1 cellular context compared by ENCODE assay signal in genomic region chr4:2761035-2761923, GRCh38.
TF ChIP-seq lines count a peak whose summit lies in the region.

No MANE protein-coding gene starts in this region.

TF ChIP-seq in HepG2, 621 proteins besides CTCF, POLR2A, EP300 and RAD21 (continued from another document and continues in another):
- TF ChIP-seq, protein P1, sequence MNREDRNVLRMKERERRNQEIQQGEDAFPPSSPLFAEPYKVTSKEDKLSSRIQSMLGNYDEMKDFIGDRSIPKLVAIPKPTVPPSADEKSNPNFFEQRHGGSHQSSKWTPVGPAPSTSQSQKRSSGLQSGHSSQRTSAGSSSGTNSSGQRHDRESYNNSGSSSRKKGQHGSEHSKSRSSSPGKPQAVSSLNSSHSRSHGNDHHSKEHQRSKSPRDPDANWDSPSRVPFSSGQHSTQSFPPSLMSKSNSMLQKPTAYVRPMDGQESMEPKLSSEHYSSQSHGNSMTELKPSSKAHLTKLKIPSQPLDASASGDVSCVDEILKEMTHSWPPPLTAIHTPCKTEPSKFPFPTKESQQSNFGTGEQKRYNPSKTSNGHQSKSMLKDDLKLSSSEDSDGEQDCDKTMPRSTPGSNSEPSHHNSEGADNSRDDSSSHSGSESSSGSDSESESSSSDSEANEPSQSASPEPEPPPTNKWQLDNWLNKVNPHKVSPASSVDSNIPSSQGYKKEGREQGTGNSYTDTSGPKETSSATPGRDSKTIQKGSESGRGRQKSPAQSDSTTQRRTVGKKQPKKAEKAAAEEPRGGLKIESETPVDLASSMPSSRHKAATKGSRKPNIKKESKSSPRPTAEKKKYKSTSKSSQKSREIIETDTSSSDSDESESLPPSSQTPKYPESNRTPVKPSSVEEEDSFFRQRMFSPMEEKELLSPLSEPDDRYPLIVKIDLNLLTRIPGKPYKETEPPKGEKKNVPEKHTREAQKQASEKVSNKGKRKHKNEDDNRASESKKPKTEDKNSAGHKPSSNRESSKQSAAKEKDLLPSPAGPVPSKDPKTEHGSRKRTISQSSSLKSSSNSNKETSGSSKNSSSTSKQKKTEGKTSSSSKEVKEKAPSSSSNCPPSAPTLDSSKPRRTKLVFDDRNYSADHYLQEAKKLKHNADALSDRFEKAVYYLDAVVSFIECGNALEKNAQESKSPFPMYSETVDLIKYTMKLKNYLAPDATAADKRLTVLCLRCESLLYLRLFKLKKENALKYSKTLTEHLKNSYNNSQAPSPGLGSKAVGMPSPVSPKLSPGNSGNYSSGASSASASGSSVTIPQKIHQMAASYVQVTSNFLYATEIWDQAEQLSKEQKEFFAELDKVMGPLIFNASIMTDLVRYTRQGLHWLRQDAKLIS (CRISPR knock-in tag; IDR thresholded peaks at IDR 0.05) = no peak
- TF ChIP-seq SAP130 (CRISPR knock-in tag; IDR thresholded peaks at IDR 0.05; ENCODE audit: low read depth) (peak; percentile 85), RNF219 (CRISPR knock-in tag; IDR thresholded peaks at IDR 0.05) (no peak), IKZF4 (CRISPR knock-in tag; IDR thresholded peaks at IDR 0.05; ENCODE audit: borderline replicate concordance, low read depth, not compliant biosample characterization) (no peak), MIXL1 (CRISPR knock-in tag; IDR thresholded peaks at IDR 0.05) (peak; percentile 39; the same call in 1 of the 2 replicates), PAXIP1 (CRISPR knock-in tag; conservative IDR thresholded peaks at IDR 0.05) (peak; percentile 87), ZSCAN29 (CRISPR knock-in tag; conservative IDR thresholded peaks at IDR 0.05) (peak; percentile 66; the same call in 1 of the 2 replicates), ZBTB3 (CRISPR knock-in tag; IDR thresholded peaks at IDR 0.05; ENCODE audit: borderline replicate concordance, low read depth) (no peak; the same call in 1 of the 2 replicates), ZFP82 (CRISPR knock-in tag; IDR thresholded peaks at IDR 0.05; ENCODE audit: borderline replicate concordance) (no peak), KLF16 (CRISPR knock-in tag; IDR thresholded peaks at IDR 0.05) (peak in 1 of 2 experiments; percentile 34; a peak in 1 of 4 replicates), ZNF790 (CRISPR knock-in tag; IDR thresholded peaks at IDR 0.05; ENCODE audit: borderline replicate concordance) (0 out of 2 replicates have a peak, but pooled peaks have one; percentile 25), ARNT (IDR thresholded peaks at IDR 0.05) (no peak), SPEN (CRISPR knock-in tag; IDR thresholded peaks at IDR 0.05; ENCODE audit: low read depth) (peak; percentile 19; the same call in 1 of the 2 replicates), HIVEP1 (CRISPR knock-in tag; IDR thresholded peaks at IDR 0.05) (no peak), ZNF777 (CRISPR knock-in tag; IDR thresholded peaks at IDR 0.05) (peak; percentile 89), ZNF598 (CRISPR knock-in tag; IDR thresholded peaks at IDR 0.05; ENCODE audit: borderline replicate concordance) (0 out of 2 replicates have a peak, but pooled peaks have one; percentile 14), MAF1 (CRISPR knock-in tag; IDR thresholded peaks at IDR 0.05; ENCODE audit: borderline replicate concordance) (0 out of 2 replicates have a peak, but pooled peaks have one; percentile 26), ZNF230 (CRISPR knock-in tag; IDR thresholded peaks at IDR 0.05) (0 out of 2 replicates have a peak, but pooled peaks have one; percentile 39), ZNF691 (CRISPR knock-in tag; IDR thresholded peaks at IDR 0.05; ENCODE audit: borderline replicate concordance, low read depth) (0 out of 2 replicates have a peak, but pooled peaks have one; percentile 63), ZNF709 (CRISPR knock-in tag; IDR thresholded peaks at IDR 0.05) (0 out of 2 replicates have a peak, but pooled peaks have one; percentile 54), ZEB1 (IDR thresholded peaks at IDR 0.05; ENCODE audit: insufficient replicate concordance, low read depth) (peak; percentile 57), CCAR2 (optimal IDR thresholded peaks at IDR 0.05; ENCODE audit: low read depth, low read length) (no peak), KDM6A (CRISPR knock-in tag; IDR thresholded peaks at IDR 0.05; ENCODE audit: low read depth) (peak; percentile 74; the same call in 1 of the 2 replicates), LRRFIP1 (CRISPR knock-in tag; conservative IDR thresholded peaks at IDR 0.05) (no peak), ZSCAN30 (CRISPR knock-in tag; IDR thresholded peaks at IDR 0.05) (no peak), KMT2B (CRISPR knock-in tag; IDR thresholded peaks at IDR 0.05) (no peak), ZFYVE20 (CRISPR knock-in tag; IDR thresholded peaks at IDR 0.05; ENCODE audit: borderline replicate concordance, low read depth) (no peak), ERF (CRISPR knock-in tag; IDR thresholded peaks at IDR 0.05) (peak; percentile 24; the same call in 1 of the 2 replicates), ZNF747 (CRISPR knock-in tag; IDR thresholded peaks at IDR 0.05; ENCODE audit: borderline replicate concordance) (no peak), RCOR2 (CRISPR knock-in tag; IDR thresholded peaks at IDR 0.05) (peak; percentile 56; the same call in 1 of the 2 replicates), ZSCAN31 (CRISPR knock-in tag; IDR thresholded peaks at IDR 0.05; ENCODE audit: low read depth) (no peak), ELF3 (CRISPR knock-in tag; IDR thresholded peaks at IDR 0.05) (peak; percentile 56; the same call in 1 of the 2 replicates), SRSF9 (IDR thresholded peaks at IDR 0.05; ENCODE audit: borderline replicate concordance, insufficient read depth, low read depth, low read length, poor library complexity, severe bottlenecking) (no peak), ZNF34 (CRISPR knock-in tag; IDR thresholded peaks at IDR 0.05; ENCODE audit: borderline replicate concordance) (0 out of 2 replicates have a peak, but pooled peaks have one; percentile 70), ASH2L (IDR thresholded peaks at IDR 0.05; ENCODE audit: insufficient read length, low read depth, low read length) (peak; percentile 41)
- TF ChIP-seq, protein P2, sequence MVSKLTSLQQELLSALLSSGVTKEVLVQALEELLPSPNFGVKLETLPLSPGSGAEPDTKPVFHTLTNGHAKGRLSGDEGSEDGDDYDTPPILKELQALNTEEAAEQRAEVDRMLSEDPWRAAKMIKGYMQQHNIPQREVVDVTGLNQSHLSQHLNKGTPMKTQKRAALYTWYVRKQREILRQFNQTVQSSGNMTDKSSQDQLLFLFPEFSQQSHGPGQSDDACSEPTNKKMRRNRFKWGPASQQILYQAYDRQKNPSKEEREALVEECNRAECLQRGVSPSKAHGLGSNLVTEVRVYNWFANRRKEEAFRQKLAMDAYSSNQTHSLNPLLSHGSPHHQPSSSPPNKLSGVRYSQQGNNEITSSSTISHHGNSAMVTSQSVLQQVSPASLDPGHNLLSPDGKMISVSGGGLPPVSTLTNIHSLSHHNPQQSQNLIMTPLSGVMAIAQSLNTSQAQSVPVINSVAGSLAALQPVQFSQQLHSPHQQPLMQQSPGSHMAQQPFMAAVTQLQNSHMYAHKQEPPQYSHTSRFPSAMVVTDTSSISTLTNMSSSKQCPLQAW (CRISPR knock-in tag; IDR thresholded peaks at IDR 0.05) = peak; percentile 21; the same call in 1 of the 2 replicates
- TF ChIP-seq, protein P3, sequence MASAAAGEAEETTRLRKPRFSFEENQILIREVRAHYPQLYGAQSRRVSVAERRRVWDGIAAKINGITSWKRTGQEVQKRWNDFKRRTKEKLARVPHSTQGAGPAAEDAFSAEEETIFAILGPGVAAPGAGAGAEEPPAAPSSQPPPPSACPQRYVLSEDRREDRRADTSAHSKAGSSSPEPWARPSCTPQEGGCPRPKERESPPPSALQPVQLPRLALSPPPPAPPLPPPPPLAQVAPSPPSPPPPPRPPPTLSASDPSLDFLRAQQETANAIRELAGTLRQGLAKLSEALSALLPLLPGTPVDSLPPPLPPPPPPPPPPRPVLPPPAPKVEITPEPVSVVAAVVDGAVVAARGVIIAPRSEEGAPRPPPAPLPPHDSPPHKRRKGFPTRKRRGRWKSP (CRISPR knock-in tag; IDR thresholded peaks at IDR 0.05) = 0 out of 2 replicates have a peak, but pooled peaks have one; percentile 26
- TF ChIP-seq, protein P4, sequence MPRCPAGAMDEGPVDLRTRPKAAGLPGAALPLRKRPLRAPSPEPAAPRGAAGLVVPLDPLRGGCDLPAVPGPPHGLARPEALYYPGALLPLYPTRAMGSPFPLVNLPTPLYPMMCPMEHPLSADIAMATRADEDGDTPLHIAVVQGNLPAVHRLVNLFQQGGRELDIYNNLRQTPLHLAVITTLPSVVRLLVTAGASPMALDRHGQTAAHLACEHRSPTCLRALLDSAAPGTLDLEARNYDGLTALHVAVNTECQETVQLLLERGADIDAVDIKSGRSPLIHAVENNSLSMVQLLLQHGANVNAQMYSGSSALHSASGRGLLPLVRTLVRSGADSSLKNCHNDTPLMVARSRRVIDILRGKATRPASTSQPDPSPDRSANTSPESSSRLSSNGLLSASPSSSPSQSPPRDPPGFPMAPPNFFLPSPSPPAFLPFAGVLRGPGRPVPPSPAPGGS (CRISPR knock-in tag; IDR thresholded peaks at IDR 0.05) = no peak
- TF ChIP-seq, protein P5, sequence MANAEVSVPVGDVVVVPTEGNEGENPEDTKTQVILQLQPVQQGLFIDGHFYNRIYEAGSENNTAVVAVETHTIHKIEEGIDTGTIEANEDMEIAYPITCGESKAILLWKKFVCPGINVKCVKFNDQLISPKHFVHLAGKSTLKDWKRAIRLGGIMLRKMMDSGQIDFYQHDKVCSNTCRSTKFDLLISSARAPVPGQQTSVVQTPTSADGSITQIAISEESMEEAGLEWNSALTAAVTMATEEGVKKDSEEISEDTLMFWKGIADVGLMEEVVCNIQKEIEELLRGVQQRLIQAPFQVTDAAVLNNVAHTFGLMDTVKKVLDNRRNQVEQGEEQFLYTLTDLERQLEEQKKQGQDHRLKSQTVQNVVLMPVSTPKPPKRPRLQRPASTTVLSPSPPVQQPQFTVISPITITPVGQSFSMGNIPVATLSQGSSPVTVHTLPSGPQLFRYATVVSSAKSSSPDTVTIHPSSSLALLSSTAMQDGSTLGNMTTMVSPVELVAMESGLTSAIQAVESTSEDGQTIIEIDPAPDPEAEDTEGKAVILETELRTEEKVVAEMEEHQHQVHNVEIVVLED (CRISPR knock-in tag; IDR thresholded peaks at IDR 0.05; ENCODE audit: borderline replicate concordance) = peak; percentile 37; the same call in 1 of the 2 replicates
